9 cellular contexts compared by ENCODE assay signal in the genomic region with DNA sequence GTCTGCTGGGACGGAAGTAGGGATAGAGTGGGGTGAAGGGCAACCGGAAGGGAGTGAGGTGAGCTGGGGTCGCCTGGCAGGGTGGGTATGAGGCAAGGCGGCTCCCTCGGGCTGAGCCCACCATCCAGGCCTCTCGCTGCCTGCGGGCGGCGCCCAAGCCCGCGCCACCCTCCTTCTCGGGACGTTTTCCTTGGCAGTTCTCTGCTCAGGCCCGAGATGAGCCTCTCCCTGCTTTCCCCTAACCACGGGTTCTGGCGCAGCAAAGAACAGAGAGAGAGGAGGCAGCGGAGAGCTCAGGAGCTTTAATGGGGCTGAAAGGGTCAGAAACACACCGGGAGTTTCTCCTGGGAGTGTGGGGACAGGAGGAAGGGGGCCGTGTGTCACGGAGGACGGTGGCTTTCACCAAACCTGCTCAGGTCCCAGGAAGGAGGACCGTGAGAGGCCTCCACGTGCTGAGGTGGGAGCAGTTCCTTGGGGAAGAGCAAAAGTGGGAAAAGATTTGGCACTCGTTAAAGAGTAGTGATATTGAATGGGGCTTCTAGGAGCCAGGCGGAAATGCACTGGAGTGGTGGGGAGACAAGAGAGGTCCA. TPM values are rescaled to one million over a fixed set of nuclear protein-coding genes. Genes with fewer than 3 reads are reported as not detected.
DNase-seq lines count a peak whose midpoint lies in the region; ATAC-seq, FAIRE-seq and TF ChIP-seq lines count a peak whose summit lies in the region.
"Had no signal": no experiment of that assay in that cellular context is flagged by ENCODE, and none has a peak within 500 bp of the region (broad histone marks: within the 10 kb centered on the region; RNA-seq: fewer than 3 reads in every experiment).

No MANE protein-coding gene starts in this region.

- H3K36me3 Mint-ChIP-seq in astrocyte (ENCODE audit: low read depth, unreplicated experiment), result peaks cover 2% of the 10 kb centered on the region

- no peak for FAIRE-seq in astrocyte (lab: Jason Lieb, UNC)

- H3K27ac ChIP-seq in HUES48 (ENCODE audit: low read depth, low read length) (no peak overlapping the region), astrocyte (ENCODE audit: low read depth, low read length) (no peak overlapping the region), osteoblast (ENCODE audit: low read depth, low read length) (no peak overlapping the region)
- H3K27ac ChIP-seq: SK-N-MC had no signal

- peak overlapping the region; percentile 41 for H3K27ac Mint-ChIP-seq in astrocyte (ENCODE audit: unreplicated experiment)

- peaks cover 4% of the 10 kb centered on the region for H3K4me1 Mint-ChIP-seq in astrocyte (ENCODE audit: low read depth, unreplicated experiment)

- H3K4me3 ChIP-seq in HUES48 (ENCODE audit: low read depth, low read length) (peak overlapping the region; percentile 38; the same call in 1 of the 2 replicates), astrocyte (ENCODE audit: insufficient read depth, low read depth, low read length) (no peak overlapping the region), osteoblast (ENCODE audit: insufficient read depth, low read length) (no peak overlapping the region), foreskin fibroblast (ENCODE audit: low read depth in 1 of 2, low read length in 2 of 2) (no peak overlapping the region)

- peaks cover 77% of the 10 kb centered on the region for H3K27me3 Mint-ChIP-seq in astrocyte (ENCODE audit: low read depth, unreplicated experiment)

- H3K36me3 ChIP-seq in HUES48 (ENCODE audit: control insufficient read depth, insufficient read depth, low read length) (no peaks in the 10 kb centered on the region), astrocyte (ENCODE audit: insufficient read depth, low read length) (no peaks in the 10 kb centered on the region), osteoblast (ENCODE audit: insufficient read depth, low read length) (no peaks in the 10 kb centered on the region)

- DNase-seq in NCI-H1417 (lab: John Stamatoyannopoulos, UW), result peak in 2 of 3 experiments; percentile 69 to 75
- DNase-seq in NCI-H1417 treated with DMSO at 0.1 percent for 48 hours (lab: John Stamatoyannopoulos, UW), result no peak
- no peak for DNase-seq in astrocyte (ENCODE audit: low read depth)
- DNase-seq in osteoblast (ENCODE audit: insufficient read length, low spot score, missing footprints), result peak; percentile 75
- no peak for DNase-seq in foreskin fibroblast
- DNase-seq in cortex of kidney (lab: John Stamatoyannopoulos, UW), result no peak

- H4K20me1 ChIP-seq in astrocyte (ENCODE audit: insufficient read depth, low read length) (peaks cover 10% of the 10 kb centered on the region), osteoblast (ENCODE audit: insufficient read depth, low read length) (no peaks in the 10 kb centered on the region)

- no peaks in the 10 kb centered on the region; the same call in 1 of the 2 replicates for H3K4me1 ChIP-seq in HUES48 (ENCODE audit: control insufficient read depth, insufficient read depth, low read length)
- H3K4me1 ChIP-seq in astrocyte (ENCODE audit: insufficient read depth, low read length), result no peaks in the 10 kb centered on the region
- no peaks in the 10 kb centered on the region for H3K4me1 ChIP-seq in osteoblast (ENCODE audit: insufficient read depth, low read length)

- H3K4me2 ChIP-seq in astrocyte (ENCODE audit: low read length) (no peak overlapping the region), osteoblast (ENCODE audit: insufficient read depth, low read length) (no peak overlapping the region)

- H2AFZ ChIP-seq in astrocyte (ENCODE audit: low read depth, low read length) (no peak overlapping the region), osteoblast (ENCODE audit: low read length) (no peak overlapping the region)

- H3K9ac ChIP-seq in HUES48 (ENCODE audit: low read depth, low read length) (no peak overlapping the region), astrocyte (ENCODE audit: low read length) (no peak overlapping the region)

- TF ChIP-seq CTCF in astrocyte (IDR thresholded peaks at IDR 0.05; ENCODE audit: insufficient read depth, low read depth, low read length), result no peak
- TF ChIP-seq CTCF in osteoblast (IDR thresholded peaks at IDR 0.05; ENCODE audit: extremely low read depth, low read depth, low read length), result no peak
- TF ChIP-seq CTCF in foreskin fibroblast (IDR thresholded peaks at IDR 0.05; ENCODE audit: low read depth, low read length), result no peak

- H3K9me3 Mint-ChIP-seq in astrocyte (ENCODE audit: unreplicated experiment), result no peaks in the 10 kb centered on the region

- no peaks in the 10 kb centered on the region for H3K79me2 ChIP-seq in astrocyte (ENCODE audit: insufficient read depth, low read length)
- no peaks in the 10 kb centered on the region for H3K79me2 ChIP-seq in osteoblast (ENCODE audit: insufficient read depth, low read length)

- H3K4me3 Mint-ChIP-seq in astrocyte (ENCODE audit: unreplicated experiment), result no peak overlapping the region

- H3K27me3 ChIP-seq in HUES48 (ENCODE audit: control insufficient read depth, insufficient read depth, low read length) (peaks cover 97% of the 10 kb centered on the region), astrocyte (ENCODE audit: insufficient read depth, low read length) (peaks cover 70% of the 10 kb centered on the region), osteoblast (ENCODE audit: insufficient read depth, low read length) (peaks cover 70% of the 10 kb centered on the region)

- ATAC-seq in GM21515 (IDR thresholded peaks at IDR 0.05; ENCODE audit: unreplicated experiment), result no peak

- H3K9me3 ChIP-seq in HUES48 (ENCODE audit: control insufficient read depth, insufficient read depth, low read length) (no peaks in the 10 kb centered on the region), astrocyte (ENCODE audit: insufficient read depth, low read depth, low read length) (peaks cover 6% of the 10 kb centered on the region), osteoblast (ENCODE audit: low read depth, low read length) (no peaks in the 10 kb centered on the region)

RNA-seq across cellular contexts. Expression of a gene that starts 4.1 kb away (rescaled TPM):
- total RNA-seq in astrocyte, result not detected in 2 replicates
- total RNA-seq in osteoblast, result not detected in 2 replicates

RNA-seq across cellular contexts. Expression of a gene that starts 12.3 kb away (rescaled TPM):
- total RNA-seq in astrocyte (not detected in 2 replicates), osteoblast (not detected in 2 replicates)

RNA-seq across cellular contexts. Expression of a gene that starts 21.4 kb away (rescaled TPM):
- total RNA-seq in astrocyte (0.75 and 1.1 TPM in 2 replicates), osteoblast (not detected in 2 replicates)

Comparison
In these comparisons a context has a peak if more than half of its experiments do, and no peak if none do; other contexts are left out.
1. DNase-seq: peak in NCI-H1417 (2 of 3) and osteoblast (single experiment); none in NCI-H1417 treated with DMSO at 0.1 percent for 48 hours (single experiment), astrocyte (single experiment), foreskin fibroblast (0 of 2) and cortex of kidney (single experiment).